In genomic region chr4:155757745-155758265, GRCh38 we compare ENCODE assay signal across 20 cellular contexts. TPM values are rescaled to one million over a fixed set of nuclear protein-coding genes. Genes with fewer than 3 reads are reported as not detected.
DNase-seq lines count a peak whose midpoint lies in the region; ATAC-seq and TF ChIP-seq lines count a peak whose summit lies in the region.
"Had no signal": no experiment of that assay in that cellular context is flagged by ENCODE, and none has a peak within 500 bp of the region (broad histone marks: within the 10 kb centered on the region; RNA-seq: fewer than 3 reads in every experiment).

No MANE protein-coding gene starts in this region.

- TF ChIP-seq CTCF in KMS-11 (conservative IDR thresholded peaks at IDR 0.05; ENCODE audit: low read depth, low read length) (no peak), dorsolateral prefrontal cortex (IDR thresholded peaks at IDR 0.05 in 54 of 56, conservative IDR thresholded peaks at IDR 0.05 in 2 of 56; ENCODE audit: low read depth in 1 of 56, partially characterized antibody in 56 of 56) (no peak)

- ATAC-seq in stimulated activated naive CD8-positive, alpha-beta T cell treated with anti-CD3 and anti-CD28 coated beads, Interleukin-15, Interleukin-2, amounts not matched to agents 100 U/mL and 50 U/mL, for 24 hours, result no peak
- ATAC-seq: stimulated activated effector memory CD8-positive, alpha-beta T cell treated with anti-CD3 and anti-CD28 coated beads, Interleukin-12 subunit alpha, Interleukin-12 subunit beta, amount 100 ng/mL, for 72 hours had no signal

- H3K27ac ChIP-seq in KMS-11, result no peak overlapping the region
- H3K27ac ChIP-seq in dorsolateral prefrontal cortex, result peak overlapping the region in 38 of 59 donors; percentile 4 to 98 (median 93)
- peak overlapping the region; percentile 61 for H3K27ac ChIP-seq in rectal smooth muscle tissue (ENCODE audit: low read depth, low read length)
- H3K27ac ChIP-seq: cardiac muscle cell, testis, vagina had no signal

- peak overlapping the region; percentile 93; the same call in 1 of the 2 replicates for H2AFZ ChIP-seq in KMS-11 (ENCODE audit: low read depth)

- intact Hi-C loops in dorsolateral prefrontal cortex (cut with DNase I), result no loop called here

- H3K27me3 ChIP-seq in KMS-11 (ENCODE audit: insufficient read depth, low read depth) (no peaks in the 10 kb centered on the region), dorsolateral prefrontal cortex (no peaks in the 10 kb centered on the region), rectal smooth muscle tissue (ENCODE audit: control insufficient read depth, insufficient read depth, low read length) (no peaks in the 10 kb centered on the region)
- H3K27me3 ChIP-seq: cardiac muscle cell, testis, vagina had no signal

- no peaks in the 10 kb centered on the region for H4K20me1 ChIP-seq in KMS-11 (ENCODE audit: insufficient read depth)

- DNase-seq in DMS53 (lab: John Stamatoyannopoulos, UW), result peak; percentile 42
- no peak for DNase-seq in dorsolateral prefrontal cortex
- no peak for DNase-seq in SHP77 (lab: John Stamatoyannopoulos, UW)
- no peak for DNase-seq in stimulated activated naive CD8-positive, alpha-beta T cell treated with anti-CD3 and anti-CD28 coated beads, Interleukin-15, Interleukin-2, amounts not matched to agents 100 U/mL and 50 U/mL, for 24 hours
- DNase-seq in NOMO-1 (lab: John Stamatoyannopoulos, UW; ENCODE audit: unreplicated experiment in 2 of 2), result no peak
- DNase-seq: activated naive CD4-positive, alpha-beta T cell treated with Interleukin-2 at 50 U/mL for 16 hours; activated T-cell treated with anti-CD3 and anti-CD28 coated beads, Interleukin-2, amount 50 U/mL, for 24 hours; cortex of kidney; lower lobe of right lung; NCI-H2029 treated with DMSO at 0.1 percent for 48 hours; NCI-H226; PC-3; SIG-M5; testis had no signal

- H3K9ac ChIP-seq in KMS-11 (no peak overlapping the region), rectal smooth muscle tissue (ENCODE audit: low read length) (no peak overlapping the region)

- H3K79me2 ChIP-seq in KMS-11 (ENCODE audit: insufficient read depth, low read depth), result no peaks in the 10 kb centered on the region

- no peak overlapping the region for H3K4me3 ChIP-seq in KMS-11 (IDR thresholded peaks at IDR 0.05; ENCODE audit: insufficient read depth, low read depth, low read length)
- no peak overlapping the region for H3K4me3 ChIP-seq in dorsolateral prefrontal cortex
- no peak overlapping the region for H3K4me3 ChIP-seq in rectal smooth muscle tissue (ENCODE audit: low read length)
- H3K4me3 ChIP-seq: cardiac muscle cell had no signal

- H3K4me2 ChIP-seq in KMS-11, result no peak overlapping the region

- H3K36me3 ChIP-seq in KMS-11 (ENCODE audit: insufficient read depth), result no peaks in the 10 kb centered on the region
- no peaks in the 10 kb centered on the region for H3K36me3 ChIP-seq in rectal smooth muscle tissue (ENCODE audit: control insufficient read depth, insufficient read depth, low read length)
- H3K36me3 ChIP-seq: cardiac muscle cell, lower lobe of right lung, vagina had no signal

- peaks cover 26% of the 10 kb centered on the region for H3K4me1 ChIP-seq in KMS-11 (ENCODE audit: low read depth, poor library complexity, severe bottlenecking)
- H3K4me1 ChIP-seq in rectal smooth muscle tissue (ENCODE audit: control insufficient read depth, insufficient read depth, low read length), result peaks cover 9% of the 10 kb centered on the region

RNA-seq across cellular contexts. Expression of gene GUCY1B1, which starts 1.0 kb away (rescaled TPM):
- 100 to 1,000 TPM in 56 of 120 experiments, 10 to 100 TPM in 64; 31.4 to 153 (median 98.2) TPM for total RNA-seq in dorsolateral prefrontal cortex
- total RNA-seq: MCF 10A had no signal
